12 cellular contexts compared by ENCODE assay signal in genomic region chr6:154773610-154774089, GRCh38. TPM values are rescaled to one million over a fixed set of nuclear protein-coding genes. Genes with fewer than 3 reads are reported as not detected.
A peak's percentile ranks its signal among the peaks of the same experiment; 100 is the strongest.
DNase-seq lines count a peak whose midpoint lies in the region; ATAC-seq, FAIRE-seq and TF ChIP-seq lines count a peak whose summit lies in the region.
"Had no signal": no experiment of that assay in that cellular context is flagged by ENCODE, and none has a peak within 500 bp of the region (broad histone marks: within the 10 kb centered on the region; RNA-seq: fewer than 3 reads in every experiment).

No MANE protein-coding gene starts in this region.

- H3K36me3 ChIP-seq in GM12878 (ENCODE audit: control insufficient read depth in 2 of 2, insufficient read depth in 2 of 2, low read length in 1 of 2), result 0 out of 4 replicates have a peak, but pooled peaks cover 0 to 3% of the 10 kb centered on the region in 2 experiments
- H3K36me3 ChIP-seq: prostate gland had no signal

- no peaks in the 10 kb centered on the region; the same call in 1 of the 3 replicates for H3K9me3 ChIP-seq in GM12878 (replicated peaks; ENCODE audit: control insufficient read depth, insufficient read depth, low read length)
- H3K9me3 ChIP-seq: prostate gland had no signal

- TF ChIP-seq CTCF in GM12878 (IDR thresholded peaks at IDR 0.05 in 2 of 3, conservative IDR thresholded peaks at IDR 0.05 in 1 of 3; ENCODE audit: control insufficient read depth in 2 of 3, extremely low read depth in 1 of 3, insufficient read depth in 1 of 3, low read depth in 3 of 3, low read length in 3 of 3), result no peak

- POLR2A ChIA-PET in GM12878 (lab: Charles Lee), result interaction anchor here (0.8 to 1.3 kb wide), 2 partner anchors 40 to 471 kb away, joined by 3 read pairs; no protein-coding TSS in a partner anchor

- H3K27me3 ChIP-seq in GM12878 (replicated peaks in 1 of 2; ENCODE audit: control insufficient read depth in 2 of 2, insufficient read depth in 2 of 2, low read length in 1 of 2), result no peaks in the 10 kb centered on the region

- peak; percentile 66 to 76 for TF ChIP-seq EP300 in GM12878 (IDR thresholded peaks at IDR 0.05; ENCODE audit: borderline replicate concordance in 1 of 2, control insufficient read depth in 1 of 2, low read depth in 2 of 2, low read length in 2 of 2)

- peak overlapping the region; percentile 84 for H3K27ac ChIP-seq in GM12878 (ENCODE audit: control insufficient read depth, insufficient read depth)
- H3K27ac ChIP-seq: 22Rv1, epithelial cell of prostate, prostate gland had no signal

- intact Hi-C loops in GM12878 (cut with micrococcal nuclease; ENCODE audit: unreplicated experiment) (loop anchor here (5.0 kb wide), 1 partner anchor 41 kb away; the partner anchor contains the start of gene SCAF8), cardiac septum (cut with DNase I) (no loop called here)

- ATAC-seq in activated CD4-positive, CD25-positive, alpha-beta regulatory T cell treated with anti-CD3 and anti-CD28 coated beads, Interleukin-2, amount 50 U/mL, for 24 hours, result peak; percentile 89 to 90
- peak; percentile 90 for ATAC-seq in GM19468 (IDR thresholded peaks at IDR 0.05; ENCODE audit: extremely low read depth, unreplicated experiment)
- peak; percentile 96 for ATAC-seq in HG03039 (IDR thresholded peaks at IDR 0.05; ENCODE audit: unreplicated experiment)
- ATAC-seq in GM12878, result peak; percentile 93
- ATAC-seq: left lobe of liver had no signal

- FAIRE-seq in GM12878 (lab: Jason Lieb, UNC), result peak; percentile 98

- DNase-seq in activated CD4-positive, CD25-positive, alpha-beta regulatory T cell (lab: John Stamatoyannopoulos, UW), result no peak
- DNase-seq in GM12878 (ENCODE audit: low read depth, low spot score) (peak; percentile 69), NCI-H748 treated with DMSO at 0.1 percent for 48 hours (lab: John Stamatoyannopoulos, UW) (no peak), cardiac septum (ENCODE audit: low spot score) (no peak)
- no peak for DNase-seq in stimulated activated naive CD4-positive, alpha-beta T cell (lab: John Stamatoyannopoulos, UW)

- H4K20me1 ChIP-seq in GM12878 (ENCODE audit: control insufficient read depth, insufficient read depth), result no peaks in the 10 kb centered on the region

- peak overlapping the region; percentile 34 for H3K4me3 ChIP-seq in GM12878
- H3K4me3 ChIP-seq: prostate gland had no signal

- WGBS in GM12878 (ENCODE audit: insufficient coverage, insufficient replicate concordance, low lambda C conversion rate, missing lambda C conversion rate), result 1% methylated on average over 4 of the region's 4 CpGs

- peaks cover 60% of the 10 kb centered on the region for H3K79me2 ChIP-seq in GM12878 (ENCODE audit: control insufficient read depth, insufficient read depth, low read length)

- H3K9ac ChIP-seq in GM12878 (ENCODE audit: control insufficient read depth, insufficient read depth, low read length), result no peak overlapping the region

- no peak for TF ChIP-seq RAD21 in GM12878 (IDR thresholded peaks at IDR 0.05; ENCODE audit: insufficient read depth, low read depth, low read length)

- SMC1A ChIA-PET in GM12878 (lab: Charles Lee; ENCODE audit: uncharacterized antibody, unreplicated experiment), result interaction anchor here (0.6 to 1.6 kb wide), 11 partner anchors 8 to 398 kb away, joined by 3 to 5 read pairs (median 3); no protein-coding TSS in a partner anchor

- CTCF ChIA-PET in GM12878 (lab: Yijun Ruan, JAX), result interaction anchor here (0.7 to 2.2 kb wide), 7 partner anchors 9 to 400 kb away, joined by 3 to 16 read pairs (median 3); no protein-coding TSS in a partner anchor

- in situ Hi-C loops in GM12878 (cut with MboI), result no loop called here

- no peak for TF ChIP-seq POLR2A in GM12878 (IDR thresholded peaks at IDR 0.05; ENCODE audit: low read depth, low read length)

- peaks cover 15% of the 10 kb centered on the region; the same call in 1 of the 2 replicates for H3K4me1 ChIP-seq in GM12878 (ENCODE audit: control insufficient read depth, insufficient read depth, low read length)

- RAD21 ChIA-PET in GM12878 (lab: Charles Lee; ENCODE audit: unreplicated experiment), result interaction anchor here (0.8 to 2.2 kb wide), 5 partner anchors 12 to 98 kb away, joined by 3 to 9 read pairs (median 7); no protein-coding TSS in a partner anchor

- BruUV-seq in GM12878 (replicated peaks; lab: Mats Ljungman, UMichigan), result no TSS peak

- H3K4me2 ChIP-seq in GM12878 (ENCODE audit: control insufficient read depth, insufficient read depth), result peak overlapping the region; percentile 89

- H2AFZ ChIP-seq in GM12878 (ENCODE audit: control insufficient read depth, low read depth, low read length), result no peak overlapping the region

TF ChIP-seq in GM12878, 131 proteins besides CTCF, POLR2A, EP300 and RAD21 (continues in another document):
- TF ChIP-seq STAT1 (conservative IDR thresholded peaks at IDR 0.05), result no peak
- no peak for TF ChIP-seq EZH2 (IDR thresholded peaks at IDR 0.05; ENCODE audit: borderline replicate concordance, control insufficient read depth, low read depth, low read length)
- no peak for TF ChIP-seq PBX3 (IDR thresholded peaks at IDR 0.05; ENCODE audit: insufficient replicate concordance, low read depth, low read length)
- no peak for TF ChIP-seq ESRRA (IDR thresholded peaks at IDR 0.05; ENCODE audit: low read length)
- no peak for TF ChIP-seq TAF1 (IDR thresholded peaks at IDR 0.05; ENCODE audit: borderline replicate concordance, low read depth, low read length)
- peak; percentile 93 for TF ChIP-seq POU2F2 (IDR thresholded peaks at IDR 0.05; ENCODE audit: borderline replicate concordance, low read depth, low read length)
- TF ChIP-seq GABPA (IDR thresholded peaks at IDR 0.05; ENCODE audit: low read depth), result peak; percentile 68
- TF ChIP-seq GATAD2B (conservative IDR thresholded peaks at IDR 0.05; ENCODE audit: low read depth), result no peak
- no peak for TF ChIP-seq ZZZ3 (IDR thresholded peaks at IDR 0.05; ENCODE audit: control insufficient read depth, insufficient read length, low read depth)
- peak; percentile 78; the same call in 1 of the 2 replicates for TF ChIP-seq DPF2 (IDR thresholded peaks at IDR 0.05)
- peak; percentile 97 for TF ChIP-seq NFIC (IDR thresholded peaks at IDR 0.05; ENCODE audit: low read depth, low read length)
- TF ChIP-seq SIX5 (IDR thresholded peaks at IDR 0.05; ENCODE audit: low read depth, low read length, severe bottlenecking), result no peak
- peak; percentile 22; the same call in 1 of the 2 replicates for TF ChIP-seq BACH1 (IDR thresholded peaks at IDR 0.05; ENCODE audit: borderline replicate concordance)
- TF ChIP-seq FOXK2 (IDR thresholded peaks at IDR 0.05), result no peak
- TF ChIP-seq TCF7 (IDR thresholded peaks at IDR 0.05; ENCODE audit: borderline replicate concordance), result peak; percentile 63; the same call in 1 of the 2 replicates
- TF ChIP-seq POLR2AphosphoS2 (IDR thresholded peaks at IDR 0.05; ENCODE audit: low read depth, low read length), result no peak
- no peak for TF ChIP-seq CBX3 (IDR thresholded peaks at IDR 0.05; ENCODE audit: borderline replicate concordance, low read depth)
- TF ChIP-seq SKIL (IDR thresholded peaks at IDR 0.05; ENCODE audit: low read depth, poor library complexity, severe bottlenecking), result peak; percentile 53
- no peak for TF ChIP-seq YBX1 (IDR thresholded peaks at IDR 0.05)

RNA-seq across cellular contexts. Expression of gene SCAF8, which starts 40.4 kb away (rescaled TPM):
- 61.6 and 70.8 TPM in 2 replicates for total RNA-seq in GM12878 (2013; cell fraction: nucleolus; rRNA removed)
- total RNA-seq in GM12878 (2014; rRNA removed) (17.6 TPM in 2 replicates), GM12878 (2014; rRNA removed; fragmentation: Illumina TruSeq; extraction: Trizol) (24.7 and 25.9 TPM in 2 replicates), GM12878 (2021) (27.0 and 28.8 TPM in 2 replicates), cardiac septum (62.7 TPM)
- 10.2 TPM for polyA plus RNA-seq in GM12878 (2011; ENCODE audit: low read depth)
- polyA plus RNA-seq in GM12878 (2011; rRNA removed) (20.8 and 20.9 TPM in 2 replicates), GM12878 (2014; fragmentation: Illumina TruSeq; extraction: Trizol) (27.9 and 35.0 TPM in 2 replicates), GM12878 (2014; fragmentation: Nextera tagmentation; extraction: Ambion mirVana) (1 to 10 TPM; 8.1 to 8.5 TPM), GM12878 (2014; rRNA removed) (13.0 and 14.0 TPM in 2 replicates), GM12878 (2016; fragmentation: Nextera tagmentation; extraction: Ambion mirVana) (10 to 100 TPM; 12.4 to 14.2 TPM)
- 13.8 and 17.0 TPM in 2 replicates for polyA plus RNA-seq in GM12878 (2011; cell fraction: cytosol; rRNA removed)
- 21.9 and 22.2 TPM in 2 replicates for polyA plus RNA-seq in GM12878 (2011; cell fraction: nucleus; rRNA removed)
- 15.4 and 16.9 TPM in 2 replicates for polyA plus RNA-seq in GM12878 (2012)
- 29.6 and 31.4 TPM in 2 replicates for polyA minus RNA-seq in GM12878 (2011; rRNA and poly(A)+ RNA removed)
- polyA minus RNA-seq in GM12878 (2011; cell fraction: cytosol; rRNA and poly(A)+ RNA removed), result 15.0 and 15.4 TPM in 2 replicates
- 21.9 and 36.8 TPM in 2 replicates for polyA minus RNA-seq in GM12878 (2011; cell fraction: nucleus; rRNA and poly(A)+ RNA removed)
